11 cellular contexts compared by ENCODE assay signal in the genomic region with DNA sequence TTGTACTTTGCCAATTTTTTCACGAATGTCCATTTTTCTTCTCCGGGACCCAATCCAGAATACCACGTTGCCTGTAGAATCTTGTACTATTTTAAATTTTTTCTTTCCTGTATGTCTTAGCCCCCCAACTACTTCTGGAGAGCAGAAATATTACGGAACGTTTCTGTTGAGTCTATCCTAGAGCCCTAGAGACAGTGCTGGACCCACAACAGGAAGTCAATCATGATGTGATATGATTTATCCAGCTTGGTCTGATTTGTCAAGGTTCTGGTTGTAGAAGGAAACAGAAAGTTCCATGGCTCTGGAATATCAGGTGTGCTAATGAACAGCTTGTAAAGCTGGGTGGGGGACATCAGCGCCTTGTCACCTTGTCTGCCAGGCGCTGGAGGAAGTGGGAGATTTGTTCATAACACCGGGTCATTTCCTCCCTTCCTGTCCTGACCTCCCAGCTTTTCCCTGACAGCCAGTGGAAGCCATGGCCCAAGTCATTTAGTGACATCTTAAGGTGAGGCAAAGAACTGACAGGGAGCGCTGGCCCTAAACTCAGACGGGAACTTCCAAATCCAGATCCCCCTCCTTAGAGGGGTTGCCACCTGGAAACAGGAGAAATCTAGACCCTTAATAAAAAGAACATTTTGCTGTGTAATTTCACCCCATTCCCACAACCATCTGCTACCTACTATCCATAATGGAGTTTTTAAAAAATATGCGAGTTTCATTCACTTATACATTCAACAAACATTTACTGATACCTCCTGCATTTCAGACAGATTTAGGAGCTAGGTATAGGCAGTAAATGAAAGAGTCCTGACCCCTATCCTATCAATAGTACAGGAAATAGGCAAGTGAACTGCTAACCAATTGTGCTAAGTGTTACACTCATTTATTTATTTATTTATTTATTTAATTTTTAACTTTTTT.
DNase-seq lines count a peak whose midpoint lies in the region; ATAC-seq and TF ChIP-seq lines count a peak whose summit lies in the region.
"Had no signal": no experiment of that assay in that cellular context is flagged by ENCODE, and none has a peak within 500 bp of the region (broad histone marks: within the 10 kb centered on the region; RNA-seq: fewer than 3 reads in every experiment).

No MANE protein-coding gene starts in this region.

- H3K4me3 ChIP-seq in adipocyte (ENCODE audit: low read length) (no peak overlapping the region), ascending aorta (no peak overlapping the region), coronary artery (no peak overlapping the region)

- H3K9me3 ChIP-seq in adipocyte (ENCODE audit: control insufficient read depth, low read length) (peaks cover 15% of the 10 kb centered on the region), ascending aorta (peaks cover 13 to 18% of the 10 kb centered on the region in 2 donors)

- H3K27me3 ChIP-seq in adipocyte (replicated peaks; ENCODE audit: control insufficient read depth, insufficient read depth, low read length), result no peaks in the 10 kb centered on the region
- H3K27me3 ChIP-seq in ascending aorta, result no peaks in the 10 kb centered on the region

- H3K27ac ChIP-seq in ascending aorta, result no peak overlapping the region
- H3K27ac ChIP-seq in coronary artery, result no peak overlapping the region

- H3K36me3 ChIP-seq in adipocyte (ENCODE audit: control insufficient read depth, insufficient read depth, low read length, severe bottlenecking) (no peaks in the 10 kb centered on the region), ascending aorta (no peaks in the 10 kb centered on the region)

- H3K9ac ChIP-seq in adipocyte (ENCODE audit: low read length), result no peak overlapping the region

- POLR2A ChIA-PET in T-cell (lab: Charles Lee), result no interaction called here

- H3K4me1 Mint-ChIP-seq in T-cell, result no peaks in the 10 kb centered on the region

- H3K4me3 Mint-ChIP-seq in T-cell, result no peak overlapping the region

- H3K9me3 Mint-ChIP-seq in T-cell, result peaks cover 7 to 10% (median 9%) of the 10 kb centered on the region in 3 donors

- no peak overlapping the region for H3K27ac Mint-ChIP-seq in T-cell

- intact Hi-C loops in ascending aorta (cut with DNase I), result no loop called here

- no peak for ATAC-seq in T-cell (replicated peaks in 1 of 4)

- DNase-seq in AG08395 (ENCODE audit: low spot score) (peak; percentile 42), HPDE6-E6E7 (ENCODE audit: extremely low spot score) (peak; percentile 39), adipocyte (ENCODE audit: low read depth) (peak; percentile 36), kidney glomerular epithelial cell (lab: John Stamatoyannopoulos, UW) (peak; percentile 33), ascending aorta (ENCODE audit: low spot score in 2 of 2) (no peak), T-cell (no peak), coronary artery (ENCODE audit: low spot score) (no peak), T-helper 1 cell (no peak)
- DNase-seq: activated CD4-positive, CD25-positive, alpha-beta regulatory T cell; NCI-H1694 treated with DMSO at 0.1 percent for 48 hours; stimulated activated naive CD4-positive, alpha-beta T cell treated with Interleukin-2 at 50 U/mL for 16 hours had no signal

- TF ChIP-seq CTCF in ascending aorta (IDR thresholded peaks at IDR 0.05) (no peak), coronary artery (IDR thresholded peaks at IDR 0.05) (no peak)

- H3K4me1 ChIP-seq in adipocyte (ENCODE audit: control insufficient read depth, insufficient read depth, low read length), result peaks cover 9% of the 10 kb centered on the region
- H3K4me1 ChIP-seq in ascending aorta, result no peaks in the 10 kb centered on the region

- H3K36me3 Mint-ChIP-seq in T-cell, result peaks cover 21% of the 10 kb centered on the region

- peaks cover 0 to 3% of the 10 kb centered on the region in 2 donors for H3K27me3 Mint-ChIP-seq in T-cell

- CTCF ChIA-PET in T-cell (lab: Charles Lee), result interaction anchor here in 1 of 2 donors (0.6 to 0.7 kb wide), 2 partner anchors 15 to 28 kb away, joined by 3 to 6 read pairs; no protein-coding TSS in a partner anchor

Comparison
In these comparisons a context has a peak if more than half of its experiments do, and no peak if none do; other contexts are left out.
1. DNase-seq: peak in AG08395 (single experiment), HPDE6-E6E7 (single experiment), adipocyte (single experiment) and kidney glomerular epithelial cell (single experiment); none in ascending aorta (0 of 2), T-cell (0 of 34), coronary artery (single experiment) and T-helper 1 cell (0 of 5).